ENCODE assay signal across 21 cellular contexts in genomic region chr5:127521138-127521770, GRCh38.
"Had no signal": no experiment of that assay in that cellular context is flagged by ENCODE, and none has a peak within 500 bp of the region (broad histone marks: within the 10 kb centered on the region; RNA-seq: fewer than 3 reads in every experiment).

No MANE protein-coding gene starts in this region.

- H3K27me3 ChIP-seq: body of pancreas, colonic mucosa, gastrocnemius medialis, heart left ventricle, left lung, pancreas had no signal

- H3K36me3 ChIP-seq: colonic mucosa had no signal

- H3K4me3 ChIP-seq: body of pancreas, colonic mucosa, gastrocnemius medialis, heart left ventricle, left lung, pancreas had no signal

- H3K27me3 Mint-ChIP-seq: activated B cell treated with CpG ODN at 0.5 μM for 24 hours; activated CD4-positive, alpha-beta memory T cell treated with anti-CD3 and anti-CD28 coated beads for 36 hours; activated naive CD8-positive, alpha-beta T cell treated with anti-CD3 and anti-CD28 coated beads for 36 hours; activated T-helper 17 cell treated with anti-CD3 and anti-CD28 coated beads, Interleukin-2, amount 50 U/mL, for 72 hours had no signal

- H3K4me1 ChIP-seq: colonic mucosa had no signal

- H3K4me3 Mint-ChIP-seq: activated B cell treated with CpG ODN at 0.5 μM for 24 hours; activated CD4-positive, alpha-beta memory T cell treated with anti-CD3 and anti-CD28 coated beads for 36 hours; activated naive CD8-positive, alpha-beta T cell treated with anti-CD3 and anti-CD28 coated beads for 36 hours; activated T-helper 17 cell treated with anti-CD3 and anti-CD28 coated beads, Interleukin-2, amount 50 U/mL, for 72 hours had no signal

- H3K27ac Mint-ChIP-seq: activated B cell treated with CpG ODN at 0.5 μM for 24 hours; activated CD4-positive, alpha-beta memory T cell treated with anti-CD3 and anti-CD28 coated beads for 36 hours; activated naive CD8-positive, alpha-beta T cell treated with anti-CD3 and anti-CD28 coated beads for 36 hours; activated T-helper 17 cell treated with anti-CD3 and anti-CD28 coated beads, Interleukin-2, amount 50 U/mL, for 72 hours had no signal

- DNase-seq: activated B cell treated with CpG ODN at 0.5 μM for 24 hours; activated CD4-positive, alpha-beta memory T cell treated with anti-CD3 and anti-CD28 coated beads for 36 hours; activated CD4-positive, alpha-beta T cell treated with anti-CD3 and anti-CD28 coated beads for 4 hours; activated naive CD4-positive, alpha-beta T cell; activated naive CD8-positive, alpha-beta T cell treated with anti-CD3 and anti-CD28 coated beads for 36 hours; activated T-cell treated with anti-CD3 and anti-CD28 coated beads, Interleukin-2, amount 50 U/mL, for 1 hour; amygdala; body of pancreas; caudate nucleus; colonic mucosa; gastrocnemius medialis; heart left ventricle; left lung; mammary epithelial cell; midbrain; pancreas; stimulated activated CD4-positive, alpha-beta T cell treated with anti-CD3 and anti-CD28 coated beads, Interleukin-12 subunit alpha, Interleukin-12 subunit beta, amount 100 ng/mL, for 4 hours; stimulated activated CD4-positive, alpha-beta T cell treated with anti-CD3 and anti-CD28 coated beads, Interleukin-1b, Interleukin-23, amount 100 ng/mL, for 48 hours; stimulated activated CD8-positive, alpha-beta memory T cell treated with anti-CD3 and anti-CD28 coated beads, Interleukin-4, amount 100 ng/mL, for 48 hours; stimulated activated naive CD4-positive, alpha-beta T cell had no signal

- H3K27ac ChIP-seq: body of pancreas, colonic mucosa, gastrocnemius medialis, heart left ventricle, left lung, pancreas had no signal

- H3K9me3 ChIP-seq: body of pancreas, colonic mucosa, gastrocnemius medialis, pancreas had no signal
